Comparison of ENCODE assay signal across 8 cellular contexts in the genomic region with DNA sequence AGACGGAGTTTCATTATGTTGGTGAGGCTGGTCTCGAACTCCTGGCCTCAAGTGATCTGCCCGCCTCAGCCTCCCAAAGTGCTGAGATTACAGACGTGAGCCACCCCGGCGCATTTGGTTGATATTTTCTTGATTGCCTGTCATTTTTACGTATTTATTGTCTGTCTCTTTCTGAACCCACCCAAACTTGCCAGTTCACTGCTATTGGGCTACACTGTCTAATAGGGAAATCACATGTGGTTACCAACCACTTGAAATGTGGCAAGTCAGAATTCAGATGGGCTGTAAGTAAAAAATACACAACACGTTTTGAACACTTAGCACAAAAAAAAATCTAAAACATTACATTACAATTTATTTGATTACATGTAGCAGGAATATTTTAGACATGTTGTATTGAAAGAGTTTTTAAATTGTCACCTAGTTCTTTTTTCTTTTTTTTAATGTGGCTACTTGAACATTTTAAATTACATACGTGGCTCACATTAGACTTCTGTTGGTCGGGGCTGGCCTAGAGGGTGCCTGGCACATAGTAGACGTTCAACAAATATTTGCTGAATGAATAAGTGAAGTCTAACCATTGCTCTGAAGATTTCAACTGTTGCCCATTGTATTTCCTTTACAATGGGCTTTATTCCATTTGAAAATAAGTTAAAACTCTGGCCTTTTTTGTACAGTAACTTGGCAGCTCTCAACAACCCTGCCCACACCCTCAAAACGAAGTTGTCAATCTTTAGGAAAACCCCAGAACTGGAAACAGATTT. TPM values are rescaled to one million over a fixed set of nuclear protein-coding genes. Genes with fewer than 3 reads are reported as not detected.
DNase-seq lines count a peak whose midpoint lies in the region; ATAC-seq and TF ChIP-seq lines count a peak whose summit lies in the region.

No MANE protein-coding gene starts in this region.

- DNase-seq in AG20443 (ENCODE audit: low spot score) (peak; percentile 39), NCI-H69 (lab: John Stamatoyannopoulos, UW) (peak; percentile 48), dedifferentiated amniotic fluid mesenchymal stem cell (ENCODE audit: extremely low spot score) (peak; percentile 35), natural killer cell (no peak), NCI-H446 treated with DMSO at 0.1 percent for 48 hours (lab: John Stamatoyannopoulos, UW) (no peak), iPS-NIHi7 (ENCODE audit: extremely low spot score) (no peak)

- H3K4me1 Mint-ChIP-seq in natural killer cell: peaks cover 35 to 45% of the 10 kb centered on the region in 2 donors

- H3K27ac Mint-ChIP-seq in natural killer cell: peak overlapping the region; percentile 93 to 95

- ATAC-seq in natural killer cell: peak; percentile 53 to 76 (median 72)
- no peak for ATAC-seq in GM21825 (IDR thresholded peaks at IDR 0.05; ENCODE audit: unreplicated experiment)
- ATAC-seq in GM19395 (IDR thresholded peaks at IDR 0.05; ENCODE audit: unreplicated experiment): no peak

- peaks cover 0 to under 1% of the 10 kb centered on the region in 2 donors for H3K27me3 Mint-ChIP-seq in natural killer cell (ENCODE audit: low read depth in 2 of 2)

- no peak for TF ChIP-seq CTCF in natural killer cell (IDR thresholded peaks at IDR 0.05)

- peak overlapping the region; percentile 90 for H3K4me3 Mint-ChIP-seq in natural killer cell

- no peaks in the 10 kb centered on the region for H3K36me3 Mint-ChIP-seq in natural killer cell

- intact Hi-C loops in natural killer cell (cut with micrococcal nuclease): no loop called here

- H3K9me3 Mint-ChIP-seq in natural killer cell: no peaks in the 10 kb centered on the region

RNA-seq across cellular contexts. Expression of a gene that starts 1.9 kb away (rescaled TPM):
- 10 to 100 TPM; 25.5 to 29.5 (median 28.8) TPM for total RNA-seq in natural killer cell

RNA-seq across cellular contexts. Expression of a gene that starts 42.6 kb away (rescaled TPM):
- total RNA-seq in natural killer cell: 10 to 100 TPM; 11.9 to 19.6 (median 15.8) TPM

RNA-seq across cellular contexts. Expression of a gene that starts 44.7 kb away (rescaled TPM):
- total RNA-seq in natural killer cell: 1 to 10 TPM in 1 of 3 donors, under 1 TPM in 2; 0.56 to 2.2 (median 0.75) TPM

Comparison
In these comparisons a context has a peak if more than half of its experiments do, and no peak if none do; other contexts are left out.
1. DNase-seq: peak in AG20443 (single experiment), NCI-H69 (single experiment) and dedifferentiated amniotic fluid mesenchymal stem cell (single experiment); none in natural killer cell (single experiment), NCI-H446 treated with DMSO at 0.1 percent for 48 hours (single experiment) and iPS-NIHi7 (single experiment).
2. ATAC-seq: peak in natural killer cell (3 of 3); none in GM21825 (single experiment) and GM19395 (single experiment).